In the genomic region with DNA sequence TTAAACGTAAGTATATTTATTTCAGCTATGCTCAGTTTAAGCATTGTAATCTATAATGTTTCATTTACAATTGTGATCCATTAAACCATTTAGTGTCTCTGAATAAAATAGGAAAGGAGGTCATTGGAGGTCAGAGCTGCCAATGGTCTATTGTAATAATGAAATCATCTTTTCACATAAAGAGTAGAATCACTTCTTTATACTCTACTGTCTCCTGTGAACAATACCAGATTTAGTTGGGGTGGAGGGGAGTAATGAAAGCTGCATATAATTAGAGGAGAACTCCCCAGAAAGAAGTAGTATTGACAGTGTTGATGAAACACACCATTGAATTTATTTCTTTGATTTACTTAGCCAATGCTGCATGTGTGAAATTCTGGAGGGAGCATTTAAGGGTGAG, we compare ENCODE assay signal across 31 cellular contexts. TPM values are rescaled to one million over a fixed set of nuclear protein-coding genes. Genes with fewer than 3 reads are reported as not detected.
"Had no signal": no experiment of that assay in that cellular context is flagged by ENCODE, and none has a peak within 500 bp of the region (broad histone marks: within the 10 kb centered on the region; RNA-seq: fewer than 3 reads in every experiment).

No MANE protein-coding gene starts in this region.

- FAIRE-seq: TTC549 had no signal

- H3K4me3 ChIP-seq: SK-N-MC had no signal

- H3K4me2 ChIP-seq: KMS-11 had no signal

- ATAC-seq: activated CD8-positive, alpha-beta memory T cell treated with anti-CD3 and anti-CD28 coated beads, Interleukin-2, amount 10 ng/mL, durations not matched to agents 7 days and 5 days; T-cell had no signal

- DNase-seq: activated B cell treated with CpG ODN at 0.5 μM for 24 hours; activated CD4-positive, alpha-beta T cell treated with anti-CD3 and anti-CD28 coated beads for 1 hour; activated CD4-positive, alpha-beta T cell treated with anti-CD3 and anti-CD28 coated beads, Interleukin-2, amount 10 ng/mL, durations not matched to agents 24 days and 14 days; activated CD4-positive, alpha-beta T cell treated with anti-CD3 and anti-CD28 coated beads, Interleukin-2, amount 50 U/mL, for 48 hours; activated CD8-positive, alpha-beta memory T cell treated with anti-CD3 and anti-CD28 coated beads, Interleukin-2, amount 10 ng/mL, durations not matched to agents 7 days and 5 days; activated gamma-delta T cell; activated naive CD4-positive, alpha-beta T cell treated with anti-CD3 and anti-CD28 coated beads for 36 hours; activated T-cell treated with anti-CD3 and anti-CD28 coated beads, Interleukin-2, amount 50 U/mL, for 24 hours; NCI-H1092; NCI-H1417 treated with DMSO at 0.1 percent for 48 hours; NCI-H1694; NCI-H2029; NCI-H2107; NCI-H2171 treated with DMSO at 0.1 percent for 48 hours; NCI-H226; NCI-H526; NCI-H774; NK-92 treated with Interleukin-12 subunit alpha and Interleukin-12 subunit beta, amount 100 ng/mL, for 24 hours; OCI-M1; SIG-M5; T-cell; T-helper 2 cell; T1000 had no signal

- H3K27ac ChIP-seq: KMS-11, SK-N-MC had no signal

- H3K9ac ChIP-seq: KMS-11 had no signal

RNA-seq across cellular contexts. Expression of a gene that starts 53.0 kb away (rescaled TPM):
- total RNA-seq: activated B cell treated with CpG ODN at 0.5 μM for 24 hours; activated CD4-positive, alpha-beta T cell treated with anti-CD3 and anti-CD28 coated beads, Interleukin-2, amount 10 ng/mL, durations not matched to agents 24 days and 14 days; activated CD8-positive, alpha-beta memory T cell treated with anti-CD3 and anti-CD28 coated beads, Interleukin-2, amount 10 ng/mL, durations not matched to agents 7 days and 5 days; activated naive CD4-positive, alpha-beta T cell treated with anti-CD3 and anti-CD28 coated beads for 36 hours; cardiac septum; MCF 10A; NCI-H460; T-cell had no signal
- polyA plus RNA-seq: adipose tissue, IgD-negative memory B cell had no signal
